14 cellular contexts compared by ENCODE assay signal in genomic region chr1:25677193-25677773, GRCh38.
DNase-seq lines count a peak whose midpoint lies in the region; ATAC-seq and TF ChIP-seq lines count a peak whose summit lies in the region.
"Had no signal": no experiment of that assay in that cellular context is flagged by ENCODE, and none has a peak within 500 bp of the region (broad histone marks: within the 10 kb centered on the region; RNA-seq: fewer than 3 reads in every experiment).

No MANE protein-coding gene starts in this region.

- peaks cover 4% of the 10 kb centered on the region for H3K36me3 Mint-ChIP-seq in activated T-cell treated with anti-CD3 and anti-CD28 coated beads, Interleukin-2, amount 50 U/mL, for 4 hours (ENCODE audit: insufficient read depth)
- H3K36me3 Mint-ChIP-seq in naive thymus-derived CD4-positive, alpha-beta T cell = peaks cover 0 to 30% (median 13%) of the 10 kb centered on the region in 5 donors
- H3K36me3 Mint-ChIP-seq in Caco-2 (ENCODE audit: insufficient read depth, unreplicated experiment) = no peaks in the 10 kb centered on the region

- no peaks in the 10 kb centered on the region for H3K27me3 Mint-ChIP-seq in activated T-cell treated with anti-CD3 and anti-CD28 coated beads, Interleukin-2, amount 50 U/mL, for 4 hours (ENCODE audit: low read depth)
- peaks cover 0 to 80% (median 0%) of the 10 kb centered on the region in 5 donors for H3K27me3 Mint-ChIP-seq in naive thymus-derived CD4-positive, alpha-beta T cell
- H3K27me3 Mint-ChIP-seq in Caco-2 (ENCODE audit: insufficient read depth, unreplicated experiment) = no peaks in the 10 kb centered on the region

- H3K4me1 ChIP-seq in DND-41 (ENCODE audit: insufficient read depth, low read length) = peaks cover 31% of the 10 kb centered on the region
- peaks cover 34 to 90% of the 10 kb centered on the region in 2 donors for H3K4me1 ChIP-seq in naive thymus-derived CD4-positive, alpha-beta T cell (ENCODE audit: control insufficient read depth in 2 of 2, insufficient read depth in 2 of 2, low read length in 2 of 2)
- H3K4me1 ChIP-seq in Caco-2 = no peaks in the 10 kb centered on the region
- H3K4me1 ChIP-seq: parathyroid adenoma had no signal

- ATAC-seq in DND-41 (ENCODE audit: insufficient read depth, low read depth) (no peak), GM21825 (IDR thresholded peaks at IDR 0.05; ENCODE audit: unreplicated experiment) (no peak)
- no peak for ATAC-seq in activated T-cell treated with anti-CD3 and anti-CD28 coated beads, Interleukin-2, amount 50 U/mL, for 4 hours
- ATAC-seq in naive thymus-derived CD4-positive, alpha-beta T cell = peak; percentile 22

- no peaks in the 10 kb centered on the region for H3K79me2 ChIP-seq in DND-41 (ENCODE audit: insufficient read depth, low read length)

- H3K27ac ChIP-seq in DND-41 (ENCODE audit: low read length) = no peak overlapping the region
- H3K27ac ChIP-seq in naive thymus-derived CD4-positive, alpha-beta T cell (ENCODE audit: low read depth, low read length) = peak overlapping the region; percentile 67
- H3K27ac ChIP-seq in WERI-Rb-1 = no peak overlapping the region; the same call in 1 of the 2 replicates
- H3K27ac ChIP-seq: parathyroid adenoma had no signal

- H3K4me3 Mint-ChIP-seq in activated T-cell treated with anti-CD3 and anti-CD28 coated beads, Interleukin-2, amount 50 U/mL, for 4 hours = peak overlapping the region; percentile 61
- peak overlapping the region; percentile 80 to 92 (median 84) for H3K4me3 Mint-ChIP-seq in naive thymus-derived CD4-positive, alpha-beta T cell
- no peak overlapping the region for H3K4me3 Mint-ChIP-seq in Caco-2 (ENCODE audit: unreplicated experiment)
- H3K4me3 Mint-ChIP-seq: endodermal cell, H9 had no signal

- POLR2A ChIA-PET in naive thymus-derived CD4-positive, alpha-beta T cell (lab: Charles Lee) = interaction anchor here (0.6 to 6.4 kb wide), 24 partner anchors 9 to 135 kb away, joined by 3 to 113 read pairs (median 5); partner anchors contain the start of gene MAN1C1
- POLR2A ChIA-PET in Caco-2 (lab: Charles Lee) = no interaction called here

- peak; percentile 20 for DNase-seq in activated CD4-positive, alpha-beta T cell treated with anti-CD3 and anti-CD28 coated beads for 48 hours
- no peak for DNase-seq in activated CD4-positive, alpha-beta T cell treated with anti-CD3 and anti-CD28 coated beads, Interleukin-2, amount 50 U/mL, for 4 hours
- DNase-seq in DND-41 = peak; percentile 38
- DNase-seq in activated T-cell treated with anti-CD3 and anti-CD28 coated beads, Interleukin-2, amount 50 U/mL, for 4 hours = no peak
- peak in 7 of 9 donors; percentile 44 to 64 (median 51) for DNase-seq in naive thymus-derived CD4-positive, alpha-beta T cell
- DNase-seq in Caco-2 = no peak
- no peak for DNase-seq in WERI-Rb-1
- DNase-seq: endodermal cell; GF-D8; H9; NK-92 treated with Interleukin-12 subunit alpha and Interleukin-12 subunit beta, amount 100 ng/mL, for 24 hours had no signal

- TF ChIP-seq CTCF in DND-41 (IDR thresholded peaks at IDR 0.05; ENCODE audit: borderline replicate concordance, extremely low read depth, low read length, poor library complexity, severe bottlenecking) (no peak), Caco-2 (IDR thresholded peaks at IDR 0.05; ENCODE audit: insufficient read depth in 1 of 2, low read depth in 1 of 2, low read length in 1 of 2, severe bottlenecking in 1 of 2, unreplicated experiment in 1 of 2) (no peak), WERI-Rb-1 (IDR thresholded peaks at IDR 0.05; ENCODE audit: low read depth, low read length) (no peak)

- H3K27me3 ChIP-seq in DND-41 (ENCODE audit: insufficient read depth, low read length, poor library complexity) (no peaks in the 10 kb centered on the region), Caco-2 (replicated peaks; ENCODE audit: control insufficient read depth, insufficient read depth, low read length) (no peaks in the 10 kb centered on the region), WERI-Rb-1 (ENCODE audit: insufficient read depth, low read depth, severe bottlenecking) (no peaks in the 10 kb centered on the region)
- no peaks in the 10 kb centered on the region for H3K27me3 ChIP-seq in naive thymus-derived CD4-positive, alpha-beta T cell (ENCODE audit: control insufficient read depth in 2 of 2, insufficient read depth in 2 of 2, low read length in 2 of 2)

- no peaks in the 10 kb centered on the region for H3K9me3 Mint-ChIP-seq in activated T-cell treated with anti-CD3 and anti-CD28 coated beads, Interleukin-2, amount 50 U/mL, for 4 hours
- peaks cover 0 to 4% (median 0%) of the 10 kb centered on the region in 11 donors for H3K9me3 Mint-ChIP-seq in naive thymus-derived CD4-positive, alpha-beta T cell
- no peaks in the 10 kb centered on the region for H3K9me3 Mint-ChIP-seq in Caco-2 (ENCODE audit: unreplicated experiment)
- H3K9me3 Mint-ChIP-seq: H9 had no signal

- H4K20me1 ChIP-seq in DND-41 (ENCODE audit: insufficient read depth, low read length) = no peaks in the 10 kb centered on the region

- H3K4me1 Mint-ChIP-seq in activated T-cell treated with anti-CD3 and anti-CD28 coated beads, Interleukin-2, amount 50 U/mL, for 4 hours (ENCODE audit: low read depth) = peaks cover 76% of the 10 kb centered on the region
- H3K4me1 Mint-ChIP-seq in naive thymus-derived CD4-positive, alpha-beta T cell = peaks cover 53 to 95% (median 92%) of the 10 kb centered on the region in 7 donors
- H3K4me1 Mint-ChIP-seq in Caco-2 (ENCODE audit: low read depth, unreplicated experiment) = no peaks in the 10 kb centered on the region

- H3K27ac Mint-ChIP-seq in naive thymus-derived CD4-positive, alpha-beta T cell = peak overlapping the region in 8 of 9 donors; percentile 76 to 98 (median 94)
- H3K27ac Mint-ChIP-seq in Caco-2 (ENCODE audit: unreplicated experiment) = no peak overlapping the region
- H3K27ac Mint-ChIP-seq: endodermal cell had no signal

- H3K4me2 ChIP-seq in DND-41 (ENCODE audit: insufficient read depth, low read length) = no peak overlapping the region

- H3K9me3 ChIP-seq in DND-41 (ENCODE audit: insufficient read depth, low read length, severe bottlenecking) = no peaks in the 10 kb centered on the region
- H3K9me3 ChIP-seq in naive thymus-derived CD4-positive, alpha-beta T cell (ENCODE audit: control insufficient read depth in 2 of 3, low read length in 3 of 3) = no peaks in the 10 kb centered on the region
- H3K9me3 ChIP-seq in Caco-2 = no peaks in the 10 kb centered on the region
- peaks cover 4% of the 10 kb centered on the region for H3K9me3 ChIP-seq in WERI-Rb-1 (ENCODE audit: severe bottlenecking)

- intact Hi-C loops in naive thymus-derived CD4-positive, alpha-beta T cell (cut with micrococcal nuclease) = loop anchor here (2.0 to 5.0 kb wide), 7 partner anchors 16 to 750 kb away; no protein-coding TSS in a partner anchor
- intact Hi-C loops in Caco-2 (cut with micrococcal nuclease; ENCODE audit: unreplicated experiment) = no loop called here

- CTCF ChIA-PET in naive thymus-derived CD4-positive, alpha-beta T cell (lab: Charles Lee) = interaction anchor here (0.7 to 2.9 kb wide), 10 partner anchors 10 to 97 kb away, joined by 3 to 37 read pairs (median 6); no protein-coding TSS in a partner anchor
- CTCF ChIA-PET in Caco-2 (lab: Charles Lee) = interaction anchor here (0.6 kb wide), 1 partner anchor 59 kb away, joined by 3 read pairs; no protein-coding TSS in a partner anchor

- H3K36me3 ChIP-seq in DND-41 (ENCODE audit: insufficient read depth, low read length) = no peaks in the 10 kb centered on the region
- H3K36me3 ChIP-seq in naive thymus-derived CD4-positive, alpha-beta T cell (ENCODE audit: control insufficient read depth in 2 of 3, insufficient read depth in 3 of 3, low read length in 3 of 3) = peaks cover 0 to 3% (median 0%) of the 10 kb centered on the region in 3 experiments
- no peaks in the 10 kb centered on the region for H3K36me3 ChIP-seq in Caco-2 (ENCODE audit: control insufficient read depth, insufficient read depth, low read length)
- no peaks in the 10 kb centered on the region for H3K36me3 ChIP-seq in WERI-Rb-1

- H3K4me3 ChIP-seq in DND-41 (ENCODE audit: low read depth in 1 of 2, low read length in 2 of 2) = no peak overlapping the region
- H3K4me3 ChIP-seq in naive thymus-derived CD4-positive, alpha-beta T cell (ENCODE audit: low read length) = peak overlapping the region; percentile 31
- no peak overlapping the region for H3K4me3 ChIP-seq in Caco-2 (ENCODE audit: low read depth, low read length)
- H3K4me3 ChIP-seq in WERI-Rb-1 (ENCODE audit: low read depth, low read length) = no peak overlapping the region
- H3K4me3 ChIP-seq: skin epidermis had no signal

- H2AFZ ChIP-seq in DND-41 (ENCODE audit: low read depth, low read length) = no peak overlapping the region
- H2AFZ ChIP-seq: parathyroid adenoma had no signal

- no peak overlapping the region for H3K9ac ChIP-seq in DND-41 (ENCODE audit: low read depth, low read length)
- H3K9ac ChIP-seq: parathyroid adenoma had no signal

- no TSS peak for BruUV-seq in Caco-2 (replicated peaks; lab: Mats Ljungman, UMichigan)

Comparison
In these comparisons a context has a peak if more than half of its experiments do, and no peak if none do; other contexts are left out.
1. DNase-seq: peak in activated CD4-positive, alpha-beta T cell treated with anti-CD3 and anti-CD28 coated beads for 48 hours (single experiment), DND-41 (single experiment) and naive thymus-derived CD4-positive, alpha-beta T cell (7 of 9); none in activated CD4-positive, alpha-beta T cell treated with anti-CD3 and anti-CD28 coated beads, Interleukin-2, amount 50 U/mL, for 4 hours (0 of 2), activated T-cell treated with anti-CD3 and anti-CD28 coated beads, Interleukin-2, amount 50 U/mL, for 4 hours (single experiment), Caco-2 (0 of 2) and WERI-Rb-1 (single experiment).